15 cellular contexts compared by ENCODE assay signal in genomic region chr2:234247453-234248180, GRCh38.
DNase-seq lines count a peak whose midpoint lies in the region; ATAC-seq, FAIRE-seq and TF ChIP-seq lines count a peak whose summit lies in the region.
"Had no signal": no experiment of that assay in that cellular context is flagged by ENCODE, and none has a peak within 500 bp of the region (broad histone marks: within the 10 kb centered on the region; RNA-seq: fewer than 3 reads in every experiment).

No MANE protein-coding gene starts in this region.

- peaks cover 8% of the 10 kb centered on the region for H3K9me1 ChIP-seq in IMR-90 (ENCODE audit: insufficient read depth, low read length)

- WGBS in IMR-90 (ENCODE audit: extremely low coverage in 2 of 2, insufficient read length in 1 of 2), 2 experiments, result 97% methylated on average over 22 of the region's 42 CpGs; no CpG with 5 or more reads in 1 of the 2 experiments
- 80 to 87% methylated on average over 22 to 37 of the region's 42 CpGs for WGBS in testis, 2 donors

- no peak overlapping the region for H3K14ac ChIP-seq in IMR-90 (replicated peaks; ENCODE audit: low read depth, low read length)

- no peak overlapping the region for H3K56ac ChIP-seq in IMR-90 (ENCODE audit: extremely low read depth, insufficient read depth, low read length)

- TF ChIP-seq CTCF in IMR-90 (conservative IDR thresholded peaks at IDR 0.05; ENCODE audit: low read depth, low read length) (no peak), RWPE2 (IDR thresholded peaks at IDR 0.05; ENCODE audit: poor library complexity, severe bottlenecking) (no peak), kidney (IDR thresholded peaks at IDR 0.05; ENCODE audit: borderline replicate concordance, extremely low read depth, insufficient read depth) (no peak), testis (IDR thresholded peaks at IDR 0.05) (no peak), chondrocyte (IDR thresholded peaks at IDR 0.05) (no peak)

- no peak overlapping the region for H3K4ac ChIP-seq in IMR-90 (ENCODE audit: low read depth, low read length)

- ATAC-seq in IMR-90 (ENCODE audit: low read depth), result no peak
- no peak for ATAC-seq in RWPE2 (ENCODE audit: low read depth)
- ATAC-seq: CD8-positive, alpha-beta T cell had no signal

- H2BK120ac ChIP-seq in IMR-90 (ENCODE audit: low read depth, low read length), result peak overlapping the region; percentile 68

- peaks cover 73% of the 10 kb centered on the region for H3K4me1 Mint-ChIP-seq in chondrocyte (ENCODE audit: low read depth)
- H3K4me1 Mint-ChIP-seq: CD14-positive monocyte had no signal

- TF ChIP-seq RAD21 in IMR-90 (IDR thresholded peaks at IDR 0.05; ENCODE audit: low read length), result no peak

- no peaks in the 10 kb centered on the region for H3K36me3 Mint-ChIP-seq in chondrocyte (ENCODE audit: low read depth)
- H3K36me3 Mint-ChIP-seq: CD14-positive monocyte; CD8-positive, alpha-beta T cell had no signal

- no peaks in the 10 kb centered on the region for H3K9me3 Mint-ChIP-seq in chondrocyte (ENCODE audit: low read depth)
- H3K9me3 Mint-ChIP-seq: CD8-positive, alpha-beta T cell had no signal

- no peaks in the 10 kb centered on the region for H3K27me3 Mint-ChIP-seq in chondrocyte (ENCODE audit: low read depth)

- dilution Hi-C loops in IMR-90 (cut with HindIII; ENCODE audit: low sequenced_read_pairs, unreplicated experiment), result no loop called here

- CTCF ChIA-PET in IMR-90 (lab: Yijun Ruan, JAX), result no interaction called here

- no peak for DNase-seq in IMR-90
- no peak for DNase-seq in RWPE2 (ENCODE audit: low spot score)
- peak; percentile 66 for DNase-seq in kidney
- no peak for DNase-seq in testis
- DNase-seq in GM19238 (ENCODE audit: insufficient read length, low spot score), result no peak
- DNase-seq in stimulated activated CD4-positive, alpha-beta T cell treated with anti-CD3 and anti-CD28 coated beads, Interleukin-15, amount 100 ng/mL, for 24 hours, result no peak
- DNase-seq in chondrocyte (ENCODE audit: low spot score), result no peak
- no peak for DNase-seq in NCI-H748 treated with DMSO at 0.1 percent for 48 hours (lab: John Stamatoyannopoulos, UW)
- DNase-seq: CD8-positive, alpha-beta T cell; COR-L47; GF-D8; GM23248 had no signal

- intact Hi-C loops in IMR-90 (cut with micrococcal nuclease) (no loop called here), kidney (cut with DNase I) (no loop called here), testis (cut with DNase I; ENCODE audit: low total_unique reads) (no loop called here)

- H2AK5ac ChIP-seq in IMR-90 (ENCODE audit: low read depth, low read length), result peak overlapping the region; percentile 17

- no peaks in the 10 kb centered on the region for H3K9me3 ChIP-seq in IMR-90 (ENCODE audit: control insufficient read depth, insufficient read depth, low read length)
- H3K9me3 ChIP-seq in RWPE2 (ENCODE audit: severe bottlenecking), result no peaks in the 10 kb centered on the region
- H3K9me3 ChIP-seq in kidney (ENCODE audit: control insufficient read depth in 1 of 2, low read length in 2 of 2), result no peaks in the 10 kb centered on the region
- no peaks in the 10 kb centered on the region for H3K9me3 ChIP-seq in testis

- no TSS peak for BruUV-seq in IMR-90 (replicated peaks; lab: Mats Ljungman, UMichigan)

- H3K4me1 ChIP-seq in IMR-90 (ENCODE audit: control insufficient read depth, insufficient read depth, low read length) (peaks cover 19% of the 10 kb centered on the region), RWPE2 (ENCODE audit: insufficient read depth, poor library complexity, severe bottlenecking) (peaks cover 78% of the 10 kb centered on the region), kidney (ENCODE audit: control insufficient read depth in 1 of 2, insufficient read depth in 1 of 2, low read depth in 1 of 2, low read length in 2 of 2) (no peaks in the 10 kb centered on the region), testis (no peaks in the 10 kb centered on the region)

- peak overlapping the region; percentile 44 for H2AK9ac ChIP-seq in IMR-90 (replicated peaks; ENCODE audit: low read depth, low read length, poor library complexity)

- no peak overlapping the region for H3K18ac ChIP-seq in IMR-90 (ENCODE audit: low read depth, low read length)

- no peak overlapping the region for H3K4me2 ChIP-seq in IMR-90 (ENCODE audit: low read depth, low read length)

- POLR2A ChIA-PET in IMR-90 (lab: Charles Lee; ENCODE audit: unreplicated experiment), result no interaction called here

- no peak overlapping the region for H4K5ac ChIP-seq in IMR-90 (ENCODE audit: low read depth, low read length)

- no peak for FAIRE-seq in kidney (lab: Jason Lieb, UNC)
- FAIRE-seq: H54 had no signal

- peak overlapping the region; percentile 48; the same call in 2 of the 3 replicates for H2BK15ac ChIP-seq in IMR-90 (ENCODE audit: low read depth, low read length)

- H3K36me3 ChIP-seq in IMR-90 (ENCODE audit: control insufficient read depth, insufficient read depth, low read length) (no peaks in the 10 kb centered on the region), RWPE2 (ENCODE audit: low read depth) (no peaks in the 10 kb centered on the region), kidney (ENCODE audit: control insufficient read depth in 1 of 2, insufficient read depth in 2 of 2, low read length in 2 of 2) (no peaks in the 10 kb centered on the region), testis (ENCODE audit: low read depth, missing control alignments) (no peaks in the 10 kb centered on the region)

- no peak overlapping the region for H3K27ac Mint-ChIP-seq in chondrocyte (ENCODE audit: unreplicated experiment)
- H3K27ac Mint-ChIP-seq: CD14-positive monocyte; CD8-positive, alpha-beta T cell had no signal

- peak overlapping the region; percentile 39; the same call in 1 of the 2 replicates for H2BK20ac ChIP-seq in IMR-90 (ENCODE audit: low read depth, low read length)

- no peak for TF ChIP-seq POLR2A in IMR-90 (IDR thresholded peaks at IDR 0.05; ENCODE audit: low read depth, low read length)
- TF ChIP-seq POLR2A in testis (IDR thresholded peaks at IDR 0.05), result no peak

- no peak overlapping the region for H4K8ac ChIP-seq in IMR-90 (ENCODE audit: low read depth in 2 of 2, low read length in 2 of 2)

- H2AFZ ChIP-seq in IMR-90 (replicated peaks; ENCODE audit: low read length, poor library complexity), result no peak overlapping the region
- H2AFZ ChIP-seq: GM23248 had no signal

- H3K9ac ChIP-seq in IMR-90 (ENCODE audit: low read depth, low read length), result no peak overlapping the region
- no peak overlapping the region for H3K9ac ChIP-seq in kidney (ENCODE audit: low read length in 2 of 2)
- H3K9ac ChIP-seq: GM23248 had no signal

- H3K4me3 ChIP-seq in IMR-90 (ENCODE audit: insufficient read depth, low read depth, low read length), result no peak overlapping the region
- no peak overlapping the region for H3K4me3 ChIP-seq in RWPE2 (ENCODE audit: severe bottlenecking)
- H3K4me3 ChIP-seq in kidney (ENCODE audit: low read length in 2 of 2), result no peak overlapping the region
- H3K4me3 ChIP-seq in testis, result peak overlapping the region; percentile 22 to 48
- H3K4me3 ChIP-seq: GM23248 had no signal

- in situ Hi-C loops in IMR-90 (cut with MboI; ENCODE audit: low sequenced_read_pairs), result no loop called here

- no peak overlapping the region for H3K4me3 Mint-ChIP-seq in chondrocyte (ENCODE audit: unreplicated experiment)
- H3K4me3 Mint-ChIP-seq: CD14-positive monocyte; CD8-positive, alpha-beta T cell had no signal

- H3K27me3 ChIP-seq in IMR-90 (ENCODE audit: control insufficient read depth, insufficient read depth, low read length) (no peaks in the 10 kb centered on the region), RWPE2 (ENCODE audit: insufficient read depth, poor library complexity, severe bottlenecking) (no peaks in the 10 kb centered on the region), testis (no peaks in the 10 kb centered on the region)

- H3K27ac ChIP-seq in IMR-90 (ENCODE audit: insufficient read depth, low read length), result no peak overlapping the region
- peak overlapping the region; percentile 100 for H3K27ac ChIP-seq in RWPE2 (ENCODE audit: poor library complexity, severe bottlenecking)
- no peak overlapping the region for H3K27ac ChIP-seq in kidney (ENCODE audit: low read depth in 2 of 2, low read length in 2 of 2)
- H3K27ac ChIP-seq in testis, result no peak overlapping the region
- H3K27ac ChIP-seq: GM23248, HL-60 had no signal

- no peak overlapping the region for H3K23ac ChIP-seq in IMR-90 (ENCODE audit: low read depth, low read length)

- no peak overlapping the region for H4K91ac ChIP-seq in IMR-90 (ENCODE audit: insufficient read depth, low read depth, low read length)

- no peaks in the 10 kb centered on the region for H3K79me1 ChIP-seq in IMR-90 (ENCODE audit: low read depth in 1 of 2, low read length in 2 of 2)

- peaks cover 3% of the 10 kb centered on the region for H4K20me1 ChIP-seq in IMR-90 (ENCODE audit: insufficient read depth, low read length)

- peak overlapping the region; percentile 30 for H2BK5ac ChIP-seq in IMR-90 (ENCODE audit: low read depth, low read length, poor library complexity, severe bottlenecking)

TF ChIP-seq in IMR-90, 13 proteins besides CTCF, POLR2A, EP300 and RAD21:
- TF ChIP-seq MXI1 (IDR thresholded peaks at IDR 0.05; ENCODE audit: borderline replicate concordance, low read depth, low read length) (no peak), CHD1 (IDR thresholded peaks at IDR 0.05; ENCODE audit: low read depth, low read length) (no peak), NFE2L2 (IDR thresholded peaks at IDR 0.05; ENCODE audit: low read depth, low read length) (no peak), USF2 (IDR thresholded peaks at IDR 0.05; ENCODE audit: low read depth, low read length) (no peak), MAZ (IDR thresholded peaks at IDR 0.05; ENCODE audit: borderline replicate concordance, low read depth, low read length) (no peak), FOS (IDR thresholded peaks at IDR 0.05; ENCODE audit: low read depth, low read length) (no peak), MAFK (IDR thresholded peaks at IDR 0.05; ENCODE audit: low read depth, low read length) (no peak), SMC3 (IDR thresholded peaks at IDR 0.05; ENCODE audit: low read depth, low read length) (no peak), BHLHE40 (IDR thresholded peaks at IDR 0.05; ENCODE audit: low read depth, low read length) (no peak)

Comparison
In these comparisons a context has a peak if more than half of its experiments do, and no peak if none do; other contexts are left out.
1. H3K4me3 ChIP-seq: peak in testis (2 of 2); none in IMR-90 (single experiment), RWPE2 (single experiment) and kidney (0 of 2).